Comparison of ENCODE assay signal across 10 cellular contexts in the genomic region with DNA sequence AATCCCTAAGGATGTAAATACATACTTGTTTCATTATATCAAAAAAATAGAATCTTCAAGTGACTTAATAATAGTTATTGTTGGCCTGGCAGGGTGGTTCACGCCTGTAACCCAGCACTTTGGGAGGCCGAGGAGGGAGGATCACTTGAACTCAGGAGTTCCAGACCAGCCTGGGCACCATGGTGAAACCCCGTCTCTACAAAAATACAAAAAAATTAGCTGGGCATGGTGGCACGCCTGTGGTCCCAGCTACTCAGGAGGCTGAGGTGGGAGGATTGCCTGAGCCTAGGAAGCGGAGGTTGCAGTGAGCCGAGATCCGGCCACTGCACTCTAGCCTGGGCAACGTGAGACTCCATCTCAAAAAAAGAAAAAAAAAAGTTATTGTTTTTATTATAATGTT. TPM values are rescaled to one million over a fixed set of nuclear protein-coding genes. Genes with fewer than 3 reads are reported as not detected.
DNase-seq lines count a peak whose midpoint lies in the region; ATAC-seq and TF ChIP-seq lines count a peak whose summit lies in the region.
"Had no signal": no experiment of that assay in that cellular context is flagged by ENCODE, and none has a peak within 500 bp of the region (broad histone marks: within the 10 kb centered on the region; RNA-seq: fewer than 3 reads in every experiment).

No MANE protein-coding gene starts in this region.

- no peaks in the 10 kb centered on the region for H3K9me3 Mint-ChIP-seq in mesothelial cell of epicardium

- in situ Hi-C loops in G401 (cut with HindIII; ENCODE audit: low sequenced_read_pairs), result no loop called here

- H3K4me1 Mint-ChIP-seq in mesothelial cell of epicardium, result peaks cover 21% of the 10 kb centered on the region

- no peak overlapping the region for H2AFZ ChIP-seq in ACC112 (ENCODE audit: low read length, unreplicated experiment)

- no peak for ATAC-seq in HG03442 (IDR thresholded peaks at IDR 0.05; ENCODE audit: unreplicated experiment)

- H3K36me3 ChIP-seq in ACC112 (ENCODE audit: insufficient read depth, low read length) (no peaks in the 10 kb centered on the region), ascending aorta (no peaks in the 10 kb centered on the region)

- H3K27ac ChIP-seq in ACC112 (ENCODE audit: low read depth, low read length) (no peak overlapping the region), ascending aorta (no peak overlapping the region)

- peak overlapping the region; percentile 64 for H3K27ac Mint-ChIP-seq in mesothelial cell of epicardium

- peak overlapping the region; percentile 52 for H3K4me3 Mint-ChIP-seq in mesothelial cell of epicardium

- DNase-seq in HFF-Myc (ENCODE audit: extremely low read depth, low read depth), result no peak
- DNase-seq in ascending aorta (ENCODE audit: low spot score in 2 of 2), result no peak
- DNase-seq in mesothelial cell of epicardium (ENCODE audit: low spot score in 2 of 2, unreplicated experiment in 2 of 2), result no peak
- no peak for DNase-seq in middle frontal gyrus (ENCODE audit: extremely low spot score, low spot score)
- DNase-seq in SIG-M5 (lab: John Stamatoyannopoulos, UW), result no peak
- DNase-seq in G401 (ENCODE audit: low spot score), result no peak
- DNase-seq: amniotic stem cell; stimulated activated CD4-positive, alpha-beta T cell treated with anti-CD3 and anti-CD28 coated beads, Interleukin-2, amount 100 ng/mL, for 24 hours had no signal

- H3K4me1 ChIP-seq in ACC112 (ENCODE audit: control insufficient read depth, insufficient read depth, low read length, unreplicated experiment) (peaks cover 42% of the 10 kb centered on the region), ascending aorta (peaks cover 9 to 19% of the 10 kb centered on the region in 2 donors)

- H3K27me3 Mint-ChIP-seq in mesothelial cell of epicardium (ENCODE audit: low read depth), result no peaks in the 10 kb centered on the region

- H3K27me3 ChIP-seq in ACC112 (ENCODE audit: insufficient read depth, low read length) (no peaks in the 10 kb centered on the region), ascending aorta (no peaks in the 10 kb centered on the region)

- H3K4me3 ChIP-seq in ACC112 (ENCODE audit: low read depth, low read length), result peak overlapping the region; percentile 91
- H3K4me3 ChIP-seq in HFF-Myc (replicated peaks; ENCODE audit: low read depth, low read length), result peak overlapping the region; percentile 94
- H3K4me3 ChIP-seq in ascending aorta, result peak overlapping the region; percentile 92 to 98

- no peaks in the 10 kb centered on the region for H3K9me3 ChIP-seq in ascending aorta

- H3K36me3 Mint-ChIP-seq in mesothelial cell of epicardium, result no peaks in the 10 kb centered on the region

- intact Hi-C loops in ascending aorta (cut with DNase I), result loop anchor here (2.0 to 5.0 kb wide), 5 partner anchors 70 to 341 kb away; a partner anchor contains a TSS

- H3K79me2 ChIP-seq in ACC112 (ENCODE audit: control insufficient read depth, insufficient read depth, low read length, unreplicated experiment), result peaks cover 67% of the 10 kb centered on the region

- TF ChIP-seq CTCF in HFF-Myc (IDR thresholded peaks at IDR 0.05; ENCODE audit: low read depth, low read length, missing control alignments) (no peak), ascending aorta (IDR thresholded peaks at IDR 0.05) (no peak), mesothelial cell of epicardium (IDR thresholded peaks at IDR 0.05; ENCODE audit: unreplicated experiment) (no peak)

RNA-seq across cellular contexts. Expression of a gene that starts 1.7 kb away (rescaled TPM):
- total RNA-seq in ascending aorta, result 48.2 TPM
- total RNA-seq in mesothelial cell of epicardium, result 45.0 to 50.9 TPM (median 47.3 TPM) in 3 replicates
- total RNA-seq in G401 (2014; rRNA removed; shearing (Covaris generic)), result 14.1 and 22.4 TPM in 2 replicates
